ENCODE assay signal across 8 cellular contexts in the genomic region with DNA sequence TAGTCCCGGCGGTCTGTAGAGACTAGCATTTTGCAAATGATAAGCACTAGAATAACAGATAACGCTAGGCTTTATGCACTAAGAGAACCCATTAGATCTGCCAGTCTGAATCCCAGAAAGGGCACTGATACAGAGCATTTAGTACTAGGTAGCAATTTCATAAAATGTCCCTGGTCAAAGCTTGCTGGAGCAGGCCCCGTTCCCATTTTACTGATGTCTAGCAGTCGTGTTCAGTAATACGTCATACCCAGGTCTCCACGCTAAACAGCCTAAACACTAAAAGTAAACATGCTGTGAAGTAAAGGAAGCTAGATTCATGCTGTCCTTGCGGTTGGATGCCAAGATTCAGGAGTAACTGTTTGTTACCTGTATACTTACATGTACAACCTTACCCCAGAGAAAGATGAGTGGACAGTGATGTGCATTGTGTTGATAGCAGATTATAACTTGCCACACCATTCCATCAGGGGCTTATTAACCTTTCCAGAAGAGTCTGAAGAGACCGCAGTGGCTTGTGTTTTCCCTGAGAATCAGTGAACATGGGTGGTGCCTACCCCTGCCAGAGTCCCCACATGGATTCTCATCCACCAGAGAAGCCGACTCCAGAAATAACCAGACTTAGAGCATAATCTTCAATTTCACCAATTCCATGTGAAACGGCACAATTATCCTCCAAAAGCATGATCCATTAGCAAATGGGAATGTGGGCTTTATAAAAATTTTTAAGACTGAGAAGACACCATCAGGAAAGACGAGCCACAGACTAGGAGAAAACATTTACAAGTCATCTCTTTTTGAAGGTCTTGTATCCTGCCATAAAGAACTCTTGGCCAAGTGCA.
DNase-seq lines count a peak whose midpoint lies in the region; ATAC-seq and TF ChIP-seq lines count a peak whose summit lies in the region.
"Had no signal": no experiment of that assay in that cellular context is flagged by ENCODE, and none has a peak within 500 bp of the region (broad histone marks: within the 10 kb centered on the region; RNA-seq: fewer than 3 reads in every experiment).

No MANE protein-coding gene starts in this region.

- no peak overlapping the region for H3K4me3 ChIP-seq in GM12865 (ENCODE audit: low read depth, low read length)
- H3K4me3 ChIP-seq: skin epidermis had no signal

- TF ChIP-seq CTCF in GM12865 (IDR thresholded peaks at IDR 0.05; ENCODE audit: insufficient read depth, low read depth, low read length, missing control alignments): no peak
- no peak for TF ChIP-seq CTCF in nephron (IDR thresholded peaks at IDR 0.05; ENCODE audit: unreplicated experiment in 3 of 3)
- TF ChIP-seq CTCF in GM10248 (IDR thresholded peaks at IDR 0.05; ENCODE audit: control extremely low read depth, extremely low read depth, low read depth, missing control alignments): no peak

- ATAC-seq in GM21526 (IDR thresholded peaks at IDR 0.05; ENCODE audit: low FRiP score, unreplicated experiment): no peak

- H3K4me3 Mint-ChIP-seq in nephron: peak overlapping the region; percentile 19 to 59 (median 50)

- no peaks in the 10 kb centered on the region for H3K9me3 Mint-ChIP-seq in nephron

- DNase-seq in GM12865 (ENCODE audit: low read depth) (peak; percentile 76), Kasumi-1 (lab: John Stamatoyannopoulos, UW) (peak; percentile 74), globus pallidus (ENCODE audit: low spot score) (no peak), GM10248 (ENCODE audit: extremely low spot score) (no peak)
- peak; percentile 82 for DNase-seq in activated CD8-positive, alpha-beta memory T cell treated with anti-CD3 and anti-CD28 coated beads, Interleukin-2, amount 50 U/mL, for 48 hours

- H3K27me3 Mint-ChIP-seq in nephron (ENCODE audit: low read depth): no peaks in the 10 kb centered on the region

- peaks cover 27% of the 10 kb centered on the region for H3K4me1 Mint-ChIP-seq in nephron

- CTCF ChIA-PET in GM10248 (lab: Yijun Ruan, JAX): interaction anchor here (1.2 to 1.4 kb wide), 2 partner anchors 19 to 78 kb away, joined by 3 to 4 read pairs; partner anchors contain the start of gene FLT3LG

- H3K36me3 Mint-ChIP-seq in nephron (ENCODE audit: low read depth): peaks cover 59% of the 10 kb centered on the region

- peak overlapping the region; percentile 80 to 87 (median 83) for H3K27ac Mint-ChIP-seq in nephron

- POLR2A ChIA-PET in GM10248 (lab: Yijun Ruan, JAX): interaction anchor here (0.9 kb wide), 2 partner anchors 16 to 184 kb away, joined by 4 to 5 read pairs; no protein-coding TSS in a partner anchor

Comparison
In these comparisons a context has a peak if more than half of its experiments do, and no peak if none do; other contexts are left out.
1. DNase-seq: peak in GM12865 (single experiment), Kasumi-1 (2 of 2) and activated CD8-positive, alpha-beta memory T cell treated with anti-CD3 and anti-CD28 coated beads, Interleukin-2, amount 50 U/mL, for 48 hours (single experiment); none in globus pallidus (single experiment) and GM10248 (single experiment).